ENCODE assay signal across 9 cellular contexts in the genomic region with DNA sequence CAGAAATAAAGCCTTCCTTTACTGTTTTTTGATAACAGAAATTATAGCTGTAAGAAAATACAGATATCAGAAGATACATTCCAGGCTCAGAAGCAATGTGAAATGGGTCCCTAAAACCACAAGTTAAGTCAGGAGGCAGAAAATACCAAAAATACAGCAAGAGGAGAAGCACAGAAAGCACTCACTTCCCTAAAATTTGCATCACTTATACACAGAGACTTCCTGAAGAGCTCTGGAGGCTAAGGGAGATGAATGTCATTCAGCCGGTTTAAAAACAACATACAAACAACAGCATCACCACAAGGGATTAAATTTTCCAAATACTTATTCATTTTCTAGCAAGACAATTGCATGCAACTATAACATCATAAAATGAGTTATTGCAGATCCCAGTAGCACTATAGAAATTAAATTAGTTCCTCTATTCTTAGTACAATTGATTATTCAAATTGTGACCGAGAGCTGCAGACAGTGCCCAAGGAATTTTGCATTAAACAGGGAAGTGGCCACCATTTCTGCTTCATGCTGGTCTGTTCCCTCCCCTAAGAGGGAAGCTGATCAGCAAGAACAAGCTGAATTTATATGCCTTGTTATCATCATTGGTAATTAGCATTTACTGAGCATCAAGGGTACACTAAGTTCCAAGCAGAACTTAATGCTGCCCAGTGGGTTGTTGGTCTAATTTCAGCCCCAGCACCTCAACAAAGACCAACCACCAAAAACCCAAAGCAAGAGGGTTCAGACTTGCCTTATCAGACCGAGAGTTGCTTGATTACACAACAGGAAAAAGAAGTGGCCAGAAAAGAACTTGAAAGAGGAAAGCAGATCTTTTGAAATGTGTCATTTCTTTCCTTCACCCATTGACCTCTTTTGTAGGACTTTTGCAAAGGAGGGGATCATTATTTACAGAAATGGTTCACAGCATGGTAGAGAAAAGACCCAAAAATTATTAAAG.
DNase-seq lines count a peak whose midpoint lies in the region; ATAC-seq and TF ChIP-seq lines count a peak whose summit lies in the region.
"Had no signal": no experiment of that assay in that cellular context is flagged by ENCODE, and none has a peak within 500 bp of the region (broad histone marks: within the 10 kb centered on the region; RNA-seq: fewer than 3 reads in every experiment).

No MANE protein-coding gene starts in this region.

- peak overlapping the region; percentile 12; the same call in 1 of the 2 replicates for H3K4me3 ChIP-seq in GM12864 (ENCODE audit: low read depth, low read length)
- H3K4me3 ChIP-seq: transverse colon had no signal

- TF ChIP-seq CTCF in GM12864 (IDR thresholded peaks at IDR 0.05; ENCODE audit: low read depth, low read length, missing control alignments): no peak

- ATAC-seq in GM21528 (IDR thresholded peaks at IDR 0.05; ENCODE audit: low FRiP score, unreplicated experiment) (peak; percentile 90), HG03460 (IDR thresholded peaks at IDR 0.05; ENCODE audit: unreplicated experiment) (peak; percentile 53)

- DNase-seq in GM12864 (ENCODE audit: low read depth) (peak; percentile 58), germinal center (ENCODE audit: low spot score) (peak; percentile 4), NCI-H2227 (lab: John Stamatoyannopoulos, UW; ENCODE audit: unreplicated experiment) (no peak), HT-29 (ENCODE audit: low spot score) (no peak)
- no peak for DNase-seq in stimulated activated CD4-positive, alpha-beta T cell treated with anti-CD3 and anti-CD28 coated beads, Interleukin-4, amount 100 ng/mL, for 1 hour
- DNase-seq in activated T-cell treated with anti-CD3 and anti-CD28 coated beads, Interleukin-2, amount 50 U/mL, for 1 hour: no peak
- DNase-seq: transverse colon had no signal

Comparison
In these comparisons a context has a peak if more than half of its experiments do, and no peak if none do; other contexts are left out.
1. DNase-seq: peak in GM12864 (single experiment) and germinal center (single experiment); none in stimulated activated CD4-positive, alpha-beta T cell treated with anti-CD3 and anti-CD28 coated beads, Interleukin-4, amount 100 ng/mL, for 1 hour (single experiment), NCI-H2227 (single experiment), HT-29 (single experiment) and activated T-cell treated with anti-CD3 and anti-CD28 coated beads, Interleukin-2, amount 50 U/mL, for 1 hour (single experiment).